Comparison of ENCODE assay signal across 1 cellular context in genomic region chr6:8230357-8230756, GRCh38.
TF ChIP-seq lines count a peak whose summit lies in the region.

No MANE protein-coding gene starts in this region.

TF ChIP-seq in GM23338, 12 proteins besides CTCF, POLR2A, EP300 and RAD21 (continued from another document):
- TF ChIP-seq JUNB (IDR thresholded peaks at IDR 0.05; ENCODE audit: unreplicated experiment) = no peak
- TF ChIP-seq REST (IDR thresholded peaks at IDR 0.05; ENCODE audit: unreplicated experiment) = no peak
- no peak for TF ChIP-seq POLR2AphosphoS5 (IDR thresholded peaks at IDR 0.05; ENCODE audit: low read depth)
- TF ChIP-seq EZH2phosphoT487 (IDR thresholded peaks at IDR 0.05; ENCODE audit: unreplicated experiment) = no peak
- no peak for TF ChIP-seq CREB1 (CRISPR knock-in tag; IDR thresholded peaks at IDR 0.05; ENCODE audit: low read depth)
- TF ChIP-seq ETS1 (IDR thresholded peaks at IDR 0.05) = no peak
- TF ChIP-seq ZNF331 (CRISPR knock-in tag; IDR thresholded peaks at IDR 0.05; ENCODE audit: low read depth) = no peak
- no peak for TF ChIP-seq STAT1 (IDR thresholded peaks at IDR 0.05; ENCODE audit: unreplicated experiment)
TF ChIP-seq in GM23338: peak in this region for 0.
